Comparison of ENCODE assay signal across 16 cellular contexts in genomic region chr15:98722209-98722608, GRCh38.
"Had no signal": no experiment of that assay in that cellular context is flagged by ENCODE, and none has a peak within 500 bp of the region (broad histone marks: within the 10 kb centered on the region; RNA-seq: fewer than 3 reads in every experiment).

No MANE protein-coding gene starts in this region.

- H3K36me3 ChIP-seq: adrenal gland, brain microvascular endothelial cell, esophagus muscularis mucosa, prostate gland, sigmoid colon, upper lobe of left lung had no signal

- H3K27me3 ChIP-seq: adrenal gland, brain microvascular endothelial cell, dorsolateral prefrontal cortex, esophagus muscularis mucosa, sigmoid colon, upper lobe of left lung had no signal

- H3K27ac Mint-ChIP-seq: activated CD8-positive, alpha-beta T cell treated with anti-CD3 and anti-CD28 coated beads, Interleukin-2, amount 10 ng/mL, durations not matched to agents 7 days and 5 days had no signal

- H3K9me3 ChIP-seq: adrenal gland, esophagus muscularis mucosa, prostate gland, sigmoid colon, upper lobe of left lung had no signal

- H3K27ac ChIP-seq: adrenal gland, brain microvascular endothelial cell, esophagus muscularis mucosa, prostate gland, SK-N-MC, upper lobe of left lung had no signal

- ATAC-seq: activated CD8-positive, alpha-beta T cell treated with anti-CD3 and anti-CD28 coated beads, Interleukin-2, amount 10 ng/mL, durations not matched to agents 7 days and 5 days; naive thymus-derived CD8-positive, alpha-beta T cell had no signal

- H3K9me3 Mint-ChIP-seq: naive thymus-derived CD8-positive, alpha-beta T cell had no signal

- H3K4me3 Mint-ChIP-seq: activated CD8-positive, alpha-beta T cell treated with anti-CD3 and anti-CD28 coated beads, Interleukin-2, amount 10 ng/mL, durations not matched to agents 7 days and 5 days had no signal

- DNase-seq: activated CD4-positive, alpha-beta T cell treated with anti-CD3 and anti-CD28 coated beads for 48 hours; activated CD8-positive, alpha-beta memory T cell treated with anti-CD3 and anti-CD28 coated beads, Interleukin-2, amount 50 U/mL, for 48 hours; activated CD8-positive, alpha-beta T cell treated with anti-CD3 and anti-CD28 coated beads, Interleukin-2, amount 10 ng/mL, durations not matched to agents 7 days and 5 days; adrenal gland; brain microvascular endothelial cell; dorsolateral prefrontal cortex; glutamatergic neuron; naive thymus-derived CD8-positive, alpha-beta T cell; nucleus accumbens; sigmoid colon; stimulated activated CD4-positive, alpha-beta T cell treated with anti-CD3 and anti-CD28 coated beads, Interleukin-12 subunit alpha, Interleukin-12 subunit beta, amount 100 ng/mL, for 4 hours; stimulated activated naive CD4-positive, alpha-beta T cell treated with Interleukin-2 at 50 U/mL for 16 hours; upper lobe of left lung had no signal

- H3K4me3 ChIP-seq: adrenal gland, dorsolateral prefrontal cortex, esophagus muscularis mucosa, prostate gland, sigmoid colon, SK-N-MC, upper lobe of left lung had no signal

- H3K27me3 Mint-ChIP-seq: naive thymus-derived CD8-positive, alpha-beta T cell had no signal
